In genomic region chr13:43054803-43055802, GRCh38 we compare ENCODE assay signal across 1 cellular context.
TF ChIP-seq lines count a peak whose summit lies in the region.

No MANE protein-coding gene starts in this region.

TF ChIP-seq in HEK293, 187 proteins besides CTCF, POLR2A, EP300 and RAD21 (continued from another document):
- TF ChIP-seq PRDM6 (tag by site-specific recombination; IDR thresholded peaks at IDR 0.05), result peak; percentile 97
- TF ChIP-seq SP3 (tag by site-specific recombination; IDR thresholded peaks at IDR 0.05), result no peak
- no peak for TF ChIP-seq ZNF174 (tag by site-specific recombination; IDR thresholded peaks at IDR 0.05)
- TF ChIP-seq ZNF747 (tag by site-specific recombination; IDR thresholded peaks at IDR 0.05), result no peak
- no peak for TF ChIP-seq RBAK (tag by site-specific recombination; IDR thresholded peaks at IDR 0.05)
- peak; percentile 32 for TF ChIP-seq ZFHX2 (tag by site-specific recombination; conservative IDR thresholded peaks at IDR 0.05)
- no peak for TF ChIP-seq ZNF830 (tag by site-specific recombination; IDR thresholded peaks at IDR 0.05; ENCODE audit: low read depth)
- TF ChIP-seq ZNF202 (tag by site-specific recombination; IDR thresholded peaks at IDR 0.05; ENCODE audit: borderline replicate concordance), result no peak
- TF ChIP-seq ZNF423 (tag by site-specific recombination; IDR thresholded peaks at IDR 0.05), result peak; percentile 79
- TF ChIP-seq ZNF692 (tag by site-specific recombination; IDR thresholded peaks at IDR 0.05), result no peak
- TF ChIP-seq ZXDB (tag by site-specific recombination; IDR thresholded peaks at IDR 0.05), result peak; percentile 85
- peak; percentile 82 for TF ChIP-seq WT1 (tag by site-specific recombination; IDR thresholded peaks at IDR 0.05)
- peak; percentile 44; the same call in 1 of the 2 replicates for TF ChIP-seq GLIS2 (tag by site-specific recombination; IDR thresholded peaks at IDR 0.05)
- no peak for TF ChIP-seq ZNF571 (tag by site-specific recombination; IDR thresholded peaks at IDR 0.05)
- TF ChIP-seq ZNF501 (tag by site-specific recombination; IDR thresholded peaks at IDR 0.05), result no peak
- TF ChIP-seq GLI2 (tag by site-specific recombination; IDR thresholded peaks at IDR 0.05; ENCODE audit: borderline replicate concordance, low read depth), result peak; percentile 65; the same call in 1 of the 2 replicates
- TF ChIP-seq ZNF354C (tag by site-specific recombination; IDR thresholded peaks at IDR 0.05; ENCODE audit: borderline replicate concordance, low read depth), result no peak
- TF ChIP-seq IKZF3 (tag by site-specific recombination; IDR thresholded peaks at IDR 0.05), result peak; percentile 93
- no peak for TF ChIP-seq ZNF48 (tag by site-specific recombination; IDR thresholded peaks at IDR 0.05)
- no peak for TF ChIP-seq ZNF433 (tag by site-specific recombination; IDR thresholded peaks at IDR 0.05; ENCODE audit: low read depth)
- no peak for TF ChIP-seq ZBTB48 (tag by site-specific recombination; IDR thresholded peaks at IDR 0.05)
- no peak for TF ChIP-seq ZNF621 (tag by site-specific recombination; IDR thresholded peaks at IDR 0.05)
- TF ChIP-seq ZNF660 (tag by site-specific recombination; IDR thresholded peaks at IDR 0.05), result 0 out of 2 replicates have a peak, but pooled peaks have one; percentile 56
- peak; percentile 91 for TF ChIP-seq SP7 (tag by site-specific recombination; IDR thresholded peaks at IDR 0.05)
- TF ChIP-seq ZBTB6 (tag by site-specific recombination; IDR thresholded peaks at IDR 0.05), result no peak
- no peak for TF ChIP-seq REPIN1 (tag by site-specific recombination; IDR thresholded peaks at IDR 0.05; ENCODE audit: low read depth)
- no peak; the same call in 1 of the 2 replicates for TF ChIP-seq ZNF561 (tag by site-specific recombination; IDR thresholded peaks at IDR 0.05; ENCODE audit: borderline replicate concordance)
- TF ChIP-seq ZNF23 (tag by site-specific recombination; IDR thresholded peaks at IDR 0.05; ENCODE audit: borderline replicate concordance), result no peak
- no peak for TF ChIP-seq GLI4 (tag by site-specific recombination; IDR thresholded peaks at IDR 0.05)
